In the genomic region with DNA sequence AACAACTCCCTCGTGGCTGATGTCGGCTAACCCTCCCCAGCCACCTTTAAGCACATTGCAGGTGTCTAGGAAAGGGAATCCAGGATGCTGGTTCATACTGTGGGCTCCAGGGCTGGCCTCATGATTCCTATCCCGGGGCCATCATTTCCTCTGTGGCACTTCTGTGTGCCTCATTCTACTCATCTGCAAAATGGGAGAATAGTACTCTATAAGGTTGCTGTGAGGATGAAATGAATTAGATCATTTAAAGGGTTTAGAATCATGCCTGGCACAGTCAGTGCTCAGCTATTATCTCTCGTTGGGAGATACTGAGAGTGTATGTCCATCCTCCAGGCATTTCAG, we compare ENCODE assay signal across 28 cellular contexts. TPM values are rescaled to one million over a fixed set of nuclear protein-coding genes. Genes with fewer than 3 reads are reported as not detected.
"Had no signal": no experiment of that assay in that cellular context is flagged by ENCODE, and none has a peak within 500 bp of the region (broad histone marks: within the 10 kb centered on the region; RNA-seq: fewer than 3 reads in every experiment).

No MANE protein-coding gene starts in this region.

- H3K27ac ChIP-seq: colonic mucosa, epithelial cell of prostate, lower lobe of right lung, prostate gland, right atrium auricular region, sigmoid colon, thoracic aorta, transverse colon, upper lobe of right lung, vagina had no signal

- H3K9me3 ChIP-seq: colonic mucosa, gastroesophageal sphincter, heart right ventricle, lower lobe of right lung, prostate gland, right atrium auricular region, sigmoid colon, thoracic aorta, transverse colon, upper lobe of right lung, vagina had no signal

- DNase-seq: colonic mucosa; effector CD8-positive, alpha-beta T cell; endodermal cell; foreskin fibroblast; heart right ventricle; hippocampal formation; kidney glomerular epithelial cell; left ventricle myocardium superior; lower lobe of right lung; nucleus accumbens; sigmoid colon; stimulated activated CD4-positive, alpha-beta T cell treated with anti-CD3 and anti-CD28 coated beads, Interleukin-2, amount 100 ng/mL, for 24 hours; stimulated activated CD4-positive, alpha-beta T cell treated with anti-CD3 and anti-CD28 coated beads, Interleukin-4, amount 100 ng/mL, for 24 hours; transverse colon; upper lobe of right lung had no signal

- H3K36me3 ChIP-seq: colonic mucosa, prostate gland, sigmoid colon, thoracic aorta, transverse colon, upper lobe of right lung had no signal

- ATAC-seq: esophagus mucosa; gastroesophageal sphincter; heart right ventricle; left ventricle myocardium superior; lower lobe of right lung; natural killer cell treated with Interleukin-12 subunit alpha and Interleukin-12 subunit beta and Interleukin-15 and Interleukin-18, amount 100 ng/mL, for 72 hours; stimulated activated effector memory CD8-positive, alpha-beta T cell treated with anti-CD3 and anti-CD28 coated beads, Interleukin-12 subunit alpha, Interleukin-12 subunit beta, amount 100 ng/mL, for 72 hours; upper lobe of right lung had no signal

- H3K27me3 ChIP-seq: colonic mucosa, gastroesophageal sphincter, heart right ventricle, right atrium auricular region, sigmoid colon, transverse colon, upper lobe of right lung, vagina had no signal

- H3K36me3 Mint-ChIP-seq: natural killer cell treated with Interleukin-12 subunit alpha and Interleukin-12 subunit beta and Interleukin-15 and Interleukin-18, amount 100 ng/mL, for 72 hours had no signal

- H3K27ac Mint-ChIP-seq: dendritic cell treated with granulocyte-macrophage colony-stimulating factor and Interleukin-4, amounts not matched to agents 40 ng/mL and 50 ng/mL, for 4 days; endodermal cell; stimulated activated naive CD8-positive, alpha-beta T cell treated with anti-CD3 and anti-CD28 coated beads, Interleukin-15, Interleukin-2, amounts not matched to agents 100 ng/mL and 50 ng/mL, for 24 hours had no signal

- H3K9me3 Mint-ChIP-seq: dendritic cell treated with granulocyte-macrophage colony-stimulating factor and Interleukin-4, amounts not matched to agents 40 ng/mL and 50 ng/mL, for 4 days; endodermal cell; natural killer cell treated with Interleukin-12 subunit alpha and Interleukin-12 subunit beta and Interleukin-15 and Interleukin-18, amount 100 ng/mL, for 72 hours; neural crest cell; stimulated activated effector memory CD8-positive, alpha-beta T cell treated with anti-CD3 and anti-CD28 coated beads, Interleukin-12 subunit alpha, Interleukin-12 subunit beta, amount 100 ng/mL, for 72 hours; stimulated activated naive CD8-positive, alpha-beta T cell treated with anti-CD3 and anti-CD28 coated beads, Interleukin-15, Interleukin-2, amounts not matched to agents 100 ng/mL and 50 ng/mL, for 24 hours had no signal

- H3K4me1 Mint-ChIP-seq: endodermal cell, neural crest cell had no signal

- H3K27me3 Mint-ChIP-seq: natural killer cell treated with Interleukin-12 subunit alpha and Interleukin-12 subunit beta and Interleukin-15 and Interleukin-18, amount 100 ng/mL, for 72 hours; stimulated activated naive CD8-positive, alpha-beta T cell treated with anti-CD3 and anti-CD28 coated beads, Interleukin-15, Interleukin-2, amounts not matched to agents 100 ng/mL and 50 ng/mL, for 24 hours had no signal

- H3K4me3 Mint-ChIP-seq: dendritic cell treated with granulocyte-macrophage colony-stimulating factor and Interleukin-4, amounts not matched to agents 40 ng/mL and 50 ng/mL, for 4 days; endodermal cell; natural killer cell treated with Interleukin-12 subunit alpha and Interleukin-12 subunit beta and Interleukin-15 and Interleukin-18, amount 100 ng/mL, for 72 hours; neural crest cell; stimulated activated effector memory CD8-positive, alpha-beta T cell treated with anti-CD3 and anti-CD28 coated beads, Interleukin-12 subunit alpha, Interleukin-12 subunit beta, amount 100 ng/mL, for 72 hours; stimulated activated naive CD8-positive, alpha-beta T cell treated with anti-CD3 and anti-CD28 coated beads, Interleukin-15, Interleukin-2, amounts not matched to agents 100 ng/mL and 50 ng/mL, for 24 hours had no signal

- H3K4me3 ChIP-seq: colonic mucosa, gastroesophageal sphincter, heart right ventricle, lower lobe of right lung, prostate gland, right atrium auricular region, sigmoid colon, thoracic aorta, transverse colon, upper lobe of right lung, vagina had no signal

RNA-seq across cellular contexts. Expression of a gene that starts 21.7 kb away (rescaled TPM):
- total RNA-seq: mononuclear cell; natural killer cell treated with Interleukin-12 subunit alpha and Interleukin-12 subunit beta and Interleukin-15 and Interleukin-18, amount 100 ng/mL, for 72 hours had no signal
